ENCODE assay signal across 8 cellular contexts in genomic region chr7:24877790-24878311, GRCh38.
DNase-seq lines count a peak whose midpoint lies in the region; ATAC-seq and TF ChIP-seq lines count a peak whose summit lies in the region.

No MANE protein-coding gene starts in this region.

- peak overlapping the region; percentile 40 for H3K4me3 Mint-ChIP-seq in activated CD4-positive, alpha-beta memory T cell treated with anti-CD3 and anti-CD28 coated beads, Interleukin-2, amount 10 ng/mL, durations not matched to agents 7 days and 5 days

- no peaks in the 10 kb centered on the region for H3K27me3 Mint-ChIP-seq in activated CD4-positive, alpha-beta memory T cell treated with anti-CD3 and anti-CD28 coated beads, Interleukin-2, amount 10 ng/mL, durations not matched to agents 7 days and 5 days

- intact Hi-C loops in Right ventricle myocardium inferior (cut with DNase I): no loop called here
- intact Hi-C loops in cardiac septum (cut with DNase I): no loop called here
- intact Hi-C loops in lower lobe of right lung (cut with DNase I): no loop called here

- POLR2A ChIA-PET in activated CD4-positive, alpha-beta memory T cell treated with anti-CD3 and anti-CD28 coated beads, Interleukin-2, amount 10 ng/mL, durations not matched to agents 7 days and 5 days (lab: Charles Lee): interaction anchor here (0.8 to 6.0 kb wide), 12 partner anchors 8 to 248 kb away, joined by 3 to 53 read pairs (median 6); partner anchors contain the start of genes CYCS and OSBPL3

- DNase-seq in Right ventricle myocardium inferior (ENCODE audit: missing footprints) (no peak), cardiac septum (ENCODE audit: low spot score) (no peak), lower lobe of right lung (no peak), A172 (ENCODE audit: low spot score) (no peak), NCI-H187 treated with DMSO at 0.1 percent for 48 hours (lab: John Stamatoyannopoulos, UW) (no peak), islet precursor cell (no peak)
- DNase-seq in activated CD4-positive, alpha-beta memory T cell treated with anti-CD3 and anti-CD28 coated beads, Interleukin-2, amount 10 ng/mL, durations not matched to agents 7 days and 5 days: peak; percentile 50

- TF ChIP-seq CTCF in lower lobe of right lung (IDR thresholded peaks at IDR 0.05): no peak

- H3K36me3 ChIP-seq in lower lobe of right lung: no peaks in the 10 kb centered on the region

- peaks cover 41% of the 10 kb centered on the region for H3K4me1 Mint-ChIP-seq in activated CD4-positive, alpha-beta memory T cell treated with anti-CD3 and anti-CD28 coated beads, Interleukin-2, amount 10 ng/mL, durations not matched to agents 7 days and 5 days

- no peak overlapping the region for H3K27ac ChIP-seq in lower lobe of right lung

- no peak overlapping the region for H3K4me3 ChIP-seq in lower lobe of right lung

- no peaks in the 10 kb centered on the region for H3K27me3 ChIP-seq in lower lobe of right lung (ENCODE audit: low read depth)

- ATAC-seq in Right ventricle myocardium inferior: peak; percentile 66
- ATAC-seq in HG03045 (IDR thresholded peaks at IDR 0.05; ENCODE audit: unreplicated experiment): peak; percentile 92
- ATAC-seq in lower lobe of right lung: peak; percentile 32 to 59

- peaks cover 8% of the 10 kb centered on the region for H3K4me1 ChIP-seq in lower lobe of right lung

- CTCF ChIA-PET in activated CD4-positive, alpha-beta memory T cell treated with anti-CD3 and anti-CD28 coated beads, Interleukin-2, amount 10 ng/mL, durations not matched to agents 7 days and 5 days (lab: Charles Lee): interaction anchor here (0.6 to 2.1 kb wide), 6 partner anchors 17 to 192 kb away, joined by 3 to 10 read pairs (median 4); no protein-coding TSS in a partner anchor

- H3K9me3 Mint-ChIP-seq in activated CD4-positive, alpha-beta memory T cell treated with anti-CD3 and anti-CD28 coated beads, Interleukin-2, amount 10 ng/mL, durations not matched to agents 7 days and 5 days: no peaks in the 10 kb centered on the region

- peaks cover 25% of the 10 kb centered on the region for H3K36me3 Mint-ChIP-seq in activated CD4-positive, alpha-beta memory T cell treated with anti-CD3 and anti-CD28 coated beads, Interleukin-2, amount 10 ng/mL, durations not matched to agents 7 days and 5 days (ENCODE audit: low read depth)

- peak overlapping the region; percentile 78 for H3K27ac Mint-ChIP-seq in activated CD4-positive, alpha-beta memory T cell treated with anti-CD3 and anti-CD28 coated beads, Interleukin-2, amount 10 ng/mL, durations not matched to agents 7 days and 5 days

- no peaks in the 10 kb centered on the region for H3K9me3 ChIP-seq in lower lobe of right lung
